23 cellular contexts compared by ENCODE assay signal in the genomic region with DNA sequence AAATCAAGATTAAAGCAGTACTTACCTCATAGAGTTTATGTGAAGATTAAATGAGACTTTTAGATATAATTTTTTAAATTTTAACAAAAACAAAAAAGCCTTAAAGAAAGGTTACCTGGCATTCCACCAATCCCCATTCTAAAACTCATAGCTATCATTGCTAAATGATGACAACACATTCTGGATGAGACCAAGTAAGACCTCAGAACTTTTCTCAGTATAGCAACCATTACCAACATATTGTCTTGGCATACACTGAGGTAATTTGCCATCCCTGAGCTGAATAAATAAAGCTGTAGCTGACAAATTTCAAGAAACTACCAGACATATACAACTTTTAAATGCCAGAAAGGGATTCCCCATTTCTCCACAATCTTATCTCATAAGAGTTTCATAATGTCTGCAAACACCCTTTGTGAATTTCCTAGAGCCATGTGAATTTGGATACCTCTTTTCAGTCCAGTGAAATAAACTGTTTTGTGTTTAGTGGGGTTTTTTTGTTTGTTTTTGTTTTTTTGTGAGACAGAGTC. TPM values are rescaled to one million over a fixed set of nuclear protein-coding genes. Genes with fewer than 3 reads are reported as not detected.
"Had no signal": no experiment of that assay in that cellular context is flagged by ENCODE, and none has a peak within 500 bp of the region (broad histone marks: within the 10 kb centered on the region; RNA-seq: fewer than 3 reads in every experiment).

No MANE protein-coding gene starts in this region.

- H3K36me3 ChIP-seq: gastroesophageal sphincter, heart left ventricle, pancreas, right atrium auricular region, stomach, vagina had no signal

- H3K27ac ChIP-seq: body of pancreas, gastroesophageal sphincter, heart left ventricle, pancreas, psoas muscle, right atrium auricular region, stomach, testis, vagina had no signal

- DNase-seq: activated CD4-positive, alpha-beta memory T cell treated with anti-CD3 and anti-CD28 coated beads for 36 hours; activated CD4-positive, alpha-beta T cell treated with anti-CD3 and anti-CD28 coated beads for 4 hours; activated naive CD4-positive, alpha-beta T cell treated with Interleukin-2 at 50 U/mL for 16 hours; activated naive CD8-positive, alpha-beta T cell treated with anti-CD3 and anti-CD28 coated beads for 36 hours; activated T-cell treated with anti-CD3 and anti-CD28 coated beads, Interleukin-2, amount 50 U/mL, for 48 hours; amniotic stem cell; body of pancreas; effector memory CD4-positive, alpha-beta T cell; heart left ventricle; islet precursor cell; left cardiac atrium; pancreas; psoas muscle; stimulated activated CD4-positive, alpha-beta T cell treated with anti-CD3 and anti-CD28 coated beads, Interleukin-1b, Interleukin-23, amount 100 ng/mL, for 48 hours; stomach; T1000; testis had no signal

- H3K4me3 ChIP-seq: body of pancreas, gastroesophageal sphincter, heart left ventricle, pancreas, psoas muscle, right atrium auricular region, stomach, testis, vagina had no signal

- ATAC-seq: body of pancreas; gastroesophageal sphincter; heart left ventricle; natural killer cell treated with Interleukin-12 subunit alpha and Interleukin-12 subunit beta and Interleukin-15 and Interleukin-18, amount 100 ng/mL, for 72 hours; pancreas; psoas muscle; stimulated activated effector memory CD8-positive, alpha-beta T cell treated with anti-CD3 and anti-CD28 coated beads, Interleukin-12 subunit alpha, Interleukin-12 subunit beta, amount 100 ng/mL, for 72 hours; WTC11 had no signal

- H3K27me3 ChIP-seq: body of pancreas, gastroesophageal sphincter, heart left ventricle, pancreas, right atrium auricular region, stomach, testis, vagina had no signal

- H3K4me1 ChIP-seq: body of pancreas, pancreas, vagina had no signal

- H3K9me3 ChIP-seq: body of pancreas, gastroesophageal sphincter, heart left ventricle, pancreas, psoas muscle, right atrium auricular region, stomach, testis, vagina had no signal

RNA-seq across cellular contexts. Expression of a gene that starts 29.5 kb away (rescaled TPM):
- total RNA-seq: activated CD4-positive, alpha-beta memory T cell treated with anti-CD3 and anti-CD28 coated beads for 36 hours; natural killer cell treated with Interleukin-12 subunit alpha and Interleukin-12 subunit beta and Interleukin-15 and Interleukin-18, amount 100 ng/mL, for 72 hours; WTC11 had no signal
